ENCODE assay signal across 8 cellular contexts in genomic region chr12:106760184-106760531, GRCh38. TPM values are rescaled to one million over a fixed set of nuclear protein-coding genes. Genes with fewer than 3 reads are reported as not detected.
DNase-seq lines count a peak whose midpoint lies in the region; ATAC-seq and TF ChIP-seq lines count a peak whose summit lies in the region.

No MANE protein-coding gene starts in this region.

- peak; percentile 97 for ATAC-seq in HG02588 (IDR thresholded peaks at IDR 0.05; ENCODE audit: unreplicated experiment)

- no peak for TF ChIP-seq CTCF in brain (conservative IDR thresholded peaks at IDR 0.05)
- TF ChIP-seq CTCF in neural cell (IDR thresholded peaks at IDR 0.05; ENCODE audit: poor library complexity, severe bottlenecking): no peak

- H3K4me1 Mint-ChIP-seq in activated CD4-positive, alpha-beta T cell treated with anti-CD3 and anti-CD28 coated beads, Interleukin-2, amount 10 ng/mL, durations not matched to agents 24 days and 14 days: peaks cover 13% of the 10 kb centered on the region
- peaks cover 52% of the 10 kb centered on the region for H3K4me1 Mint-ChIP-seq in brain

- H3K27ac Mint-ChIP-seq in activated CD4-positive, alpha-beta T cell treated with anti-CD3 and anti-CD28 coated beads, Interleukin-2, amount 10 ng/mL, durations not matched to agents 24 days and 14 days: peak overlapping the region; percentile 86
- peak overlapping the region; percentile 54 to 98 (median 93) for H3K27ac Mint-ChIP-seq in brain

- in situ Hi-C loops in G401 (cut with HindIII; ENCODE audit: low sequenced_read_pairs): no loop called here

- H3K4me3 ChIP-seq in neural cell (ENCODE audit: low read length): peak overlapping the region; percentile 37

- H3K9me3 Mint-ChIP-seq in activated CD4-positive, alpha-beta T cell treated with anti-CD3 and anti-CD28 coated beads, Interleukin-2, amount 10 ng/mL, durations not matched to agents 24 days and 14 days: no peaks in the 10 kb centered on the region
- H3K9me3 Mint-ChIP-seq in brain: peaks cover 0 to 5% (median 0%) of the 10 kb centered on the region in 5 experiments

- no peaks in the 10 kb centered on the region for H3K9me3 ChIP-seq in neural cell (ENCODE audit: low read length)

- no peaks in the 10 kb centered on the region for H3K9me2 ChIP-seq in neural cell (ENCODE audit: insufficient read depth, low read length)

- no peaks in the 10 kb centered on the region for H3K79me2 ChIP-seq in neural cell (replicated peaks; ENCODE audit: insufficient read depth, low read length)

- H3K27me3 Mint-ChIP-seq in activated CD4-positive, alpha-beta T cell treated with anti-CD3 and anti-CD28 coated beads, Interleukin-2, amount 10 ng/mL, durations not matched to agents 24 days and 14 days: no peaks in the 10 kb centered on the region
- H3K27me3 Mint-ChIP-seq in brain: peaks cover 9% of the 10 kb centered on the region

- intact Hi-C loops in activated CD4-positive, alpha-beta T cell treated with anti-CD3 and anti-CD28 coated beads, Interleukin-2, amount 10 ng/mL, durations not matched to agents 24 days and 14 days (cut with micrococcal nuclease): no loop called here

- H3K27ac ChIP-seq in neural cell (ENCODE audit: low read length): peak overlapping the region; percentile 33

- H3K9ac ChIP-seq in neural cell (ENCODE audit: low read length): peak overlapping the region; percentile 20

- H3K36me3 Mint-ChIP-seq in activated CD4-positive, alpha-beta T cell treated with anti-CD3 and anti-CD28 coated beads, Interleukin-2, amount 10 ng/mL, durations not matched to agents 24 days and 14 days (ENCODE audit: low read depth): no peaks in the 10 kb centered on the region
- H3K36me3 Mint-ChIP-seq in brain: peaks cover 4% of the 10 kb centered on the region

- no peak overlapping the region for H3K4me2 ChIP-seq in neural cell (ENCODE audit: low read length)

- no peaks in the 10 kb centered on the region for H4K20me1 ChIP-seq in neural cell (ENCODE audit: insufficient read depth)

- H3K4me3 Mint-ChIP-seq in activated CD4-positive, alpha-beta T cell treated with anti-CD3 and anti-CD28 coated beads, Interleukin-2, amount 10 ng/mL, durations not matched to agents 24 days and 14 days: peak overlapping the region; percentile 68
- peak overlapping the region in 4 of 5 experiments; percentile 4 to 72 (median 37) for H3K4me3 Mint-ChIP-seq in brain

- TF ChIP-seq EP300 in neural cell (conservative IDR thresholded peaks at IDR 0.05; ENCODE audit: poor library complexity, severe bottlenecking): no peak

- no peaks in the 10 kb centered on the region for H3F3A ChIP-seq in neural cell (ENCODE audit: insufficient read depth, low read length, poor library complexity, severe bottlenecking)

- H3K36me3 ChIP-seq in neural cell (ENCODE audit: insufficient read depth, low read length): no peaks in the 10 kb centered on the region

- TF ChIP-seq RAD21 in neural cell (conservative IDR thresholded peaks at IDR 0.05): no peak

- no peaks in the 10 kb centered on the region for H3K27me3 ChIP-seq in neural cell (ENCODE audit: insufficient read depth, low read depth, low read length)

- H2AFZ ChIP-seq in neural cell (ENCODE audit: low read depth, low read length): peak overlapping the region; percentile 41

- peak; percentile 78 for DNase-seq in activated CD4-positive, alpha-beta T cell treated with anti-CD3 and anti-CD28 coated beads, Interleukin-2, amount 10 ng/mL, durations not matched to agents 24 days and 14 days
- no peak for DNase-seq in activated CD4-positive, alpha-beta T cell treated with anti-CD3 and anti-CD28 coated beads, Interleukin-2, amount 50 U/mL, for 1 hour
- DNase-seq in MV-4-11 (lab: John Stamatoyannopoulos, UW) (peak; percentile 97), G401 (ENCODE audit: low spot score) (no peak), COR-L47 (lab: John Stamatoyannopoulos, UW) (no peak)

TF ChIP-seq in neural cell, 6 proteins besides CTCF, POLR2A, EP300 and RAD21:
- TF ChIP-seq MXI1 (conservative IDR thresholded peaks at IDR 0.05; ENCODE audit: poor library complexity, severe bottlenecking): no peak
- TF ChIP-seq TAF1 (IDR thresholded peaks at IDR 0.05; ENCODE audit: low read depth): no peak

RNA-seq across cellular contexts. Expression of gene RIC8B, which starts 14.3 kb away (rescaled TPM):
- 13.6 and 14.9 TPM in 2 replicates for total RNA-seq in activated CD4-positive, alpha-beta T cell treated with anti-CD3 and anti-CD28 coated beads, Interleukin-2, amount 10 ng/mL, durations not matched to agents 24 days and 14 days
- polyA plus RNA-seq in brain (ENCODE audit: insufficient read depth, low read depth, low replicate concordance) (13.3 TPM), neural cell (30.0 and 37.6 TPM in 2 replicates)
- 59.4 and 64.1 TPM in 2 replicates for polyA minus RNA-seq in neural cell
- 19.4 and 19.8 TPM in 2 replicates for total RNA-seq in G401 (2014; rRNA removed; shearing (Covaris generic))

Comparison
In these comparisons a context has a peak if more than half of its experiments do, and no peak if none do; other contexts are left out.
1. DNase-seq: peak in activated CD4-positive, alpha-beta T cell treated with anti-CD3 and anti-CD28 coated beads, Interleukin-2, amount 10 ng/mL, durations not matched to agents 24 days and 14 days (single experiment) and MV-4-11 (single experiment); none in activated CD4-positive, alpha-beta T cell treated with anti-CD3 and anti-CD28 coated beads, Interleukin-2, amount 50 U/mL, for 1 hour (single experiment), G401 (single experiment) and COR-L47 (single experiment).